ENCODE assay signal across 6 cellular contexts in the genomic region with DNA sequence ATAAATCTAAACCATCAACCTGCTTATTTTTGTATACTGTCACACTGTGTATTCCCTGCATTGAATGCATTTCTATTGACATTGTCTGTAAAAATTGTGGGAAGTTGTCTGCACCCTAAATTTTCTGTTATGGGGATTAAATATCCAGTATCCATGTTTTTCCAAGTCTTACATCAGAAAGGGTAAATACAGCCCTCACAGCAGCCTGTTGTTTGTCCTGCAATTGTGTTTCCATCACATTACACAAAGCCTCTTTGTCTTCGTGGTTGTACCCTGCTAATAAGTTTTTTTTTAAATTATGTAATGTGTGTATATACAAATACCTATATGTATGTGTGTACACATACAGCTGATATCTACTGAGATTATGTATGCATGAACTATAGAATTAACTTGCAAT.
A peak's percentile ranks its signal among the peaks of the same experiment; 100 is the strongest.
DNase-seq lines count a peak whose midpoint lies in the region; ATAC-seq and TF ChIP-seq lines count a peak whose summit lies in the region.
"Not testable (repeated sequence)": the region's sequence is repeated elsewhere in the genome, so short reads cannot be mapped to it uniquely, and the experiment has no call there.

No MANE protein-coding gene starts in this region.

- H3K27ac Mint-ChIP-seq in WTC11, result not testable (repeated sequence)

- not testable (repeated sequence) for H3K9me3 Mint-ChIP-seq in WTC11

- DNase-seq in DMS53 (lab: John Stamatoyannopoulos, UW), result peak; percentile 53
- peak; percentile 24 to 27 for DNase-seq in NCI-H526 (lab: John Stamatoyannopoulos, UW)
- peak; percentile 4 for DNase-seq in NCI-H748 (lab: John Stamatoyannopoulos, UW; ENCODE audit: unreplicated experiment)
- DNase-seq in WTC11 (ENCODE audit: low spot score), result not testable (repeated sequence)
- peak; percentile 31 for DNase-seq in globus pallidus (ENCODE audit: low spot score)
- peak; percentile 67 for DNase-seq in pons (ENCODE audit: low spot score)

- H3K36me3 Mint-ChIP-seq in WTC11, result not testable (repeated sequence)

- H3K4me3 Mint-ChIP-seq in WTC11, result not testable (repeated sequence)

- CTCF ChIA-PET in WTC11 (lab: Charles Lee), result not testable (repeated sequence)

- POLR2A ChIA-PET in WTC11 (lab: Charles Lee), result not testable (repeated sequence)

- not testable (repeated sequence) for TF ChIP-seq CTCF in WTC11 (IDR thresholded peaks at IDR 0.05)

- ATAC-seq in WTC11, result not testable (repeated sequence)

- H3K4me1 Mint-ChIP-seq in WTC11, result not testable (repeated sequence)

- H3K27me3 Mint-ChIP-seq in WTC11 (ENCODE audit: low read depth), result not testable (repeated sequence)

TF ChIP-seq in WTC11, 78 proteins besides CTCF, POLR2A, EP300 and RAD21:
- peak; percentile 83 for TF ChIP-seq GABPB1 (CRISPR knock-in tag; IDR thresholded peaks at IDR 0.05)
